ENCODE assay signal across 8 cellular contexts in the genomic region with DNA sequence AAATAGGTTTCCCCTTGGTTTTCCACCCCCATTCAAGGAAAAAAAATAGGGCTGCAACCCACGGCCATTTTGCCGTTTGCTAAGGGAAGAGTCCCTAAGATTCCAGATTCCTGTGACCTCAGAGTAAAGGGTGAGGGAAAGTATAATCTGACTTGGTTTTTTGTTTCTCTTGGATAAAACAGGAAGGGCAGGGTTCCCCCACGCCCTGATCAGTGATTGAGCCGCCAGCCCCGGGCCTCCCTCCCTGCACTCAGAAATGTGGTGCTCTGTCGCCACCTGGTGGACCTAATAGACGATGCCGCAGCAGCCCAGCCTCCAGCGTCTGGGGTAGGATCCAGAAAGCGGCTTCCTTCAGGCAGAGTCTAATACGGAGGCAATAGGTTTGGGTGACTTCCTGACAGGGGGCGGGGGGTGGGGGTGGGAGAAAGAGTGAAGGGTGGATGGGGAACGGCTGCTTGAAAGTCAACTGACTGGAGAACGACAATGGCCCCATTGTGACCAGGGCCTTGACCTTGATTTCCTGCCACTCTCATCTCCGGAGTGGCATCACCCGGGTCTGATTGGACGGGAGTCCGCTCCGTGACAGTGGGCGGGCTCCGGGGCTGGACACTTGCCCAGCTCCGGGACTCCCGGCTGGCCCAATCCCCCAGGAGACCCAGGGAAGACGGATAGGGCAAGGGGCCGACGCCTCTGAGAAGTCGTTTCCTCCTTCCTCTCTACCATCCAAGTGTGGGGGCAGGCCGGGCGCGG. TPM values are rescaled to one million over a fixed set of nuclear protein-coding genes. Genes with fewer than 3 reads are reported as not detected.
DNase-seq lines count a peak whose midpoint lies in the region; ATAC-seq and TF ChIP-seq lines count a peak whose summit lies in the region.

No MANE protein-coding gene starts in this region.

- no peaks in the 10 kb centered on the region for H3K27me3 Mint-ChIP-seq in IgD-negative memory B cell
- H3K27me3 Mint-ChIP-seq in nephron progenitor cell (ENCODE audit: low read depth, poor library complexity): peaks cover 68% of the 10 kb centered on the region

- H3K27ac Mint-ChIP-seq in IgD-negative memory B cell: peak overlapping the region in 1 of 3 donors; percentile 92
- no peak overlapping the region for H3K27ac Mint-ChIP-seq in nephron progenitor cell

- DNase-seq in DMS114 treated with DMSO at 0.1 percent for 48 hours (lab: John Stamatoyannopoulos, UW; ENCODE audit: unreplicated experiment): peak; percentile 76
- peak; percentile 85 to 94 (median 92) for DNase-seq in Peyer's patch
- peak; percentile 71 for DNase-seq in activated T-helper 1 cell treated with Interleukin-2 at 50 U/mL for 16 hours (ENCODE audit: low read depth)
- DNase-seq in fibroblast of pulmonary artery (ENCODE audit: low read depth): peak; percentile 83
- peak; percentile 91 for DNase-seq in nephron progenitor cell
- DNase-seq in stimulated activated naive CD4-positive, alpha-beta T cell treated with Interleukin-2 at 50 U/mL for 16 hours (lab: John Stamatoyannopoulos, UW): peak; percentile 80

- H3K27ac ChIP-seq in Peyer's patch: peak overlapping the region in 2 of 4 donors; percentile 19 to 35

- no peak for TF ChIP-seq POLR2A in Peyer's patch (IDR thresholded peaks at IDR 0.05)

- no peaks in the 10 kb centered on the region for H3K9me3 ChIP-seq in Peyer's patch

- H3K27me3 ChIP-seq in Peyer's patch: no peaks in the 10 kb centered on the region

- TF ChIP-seq CTCF in Peyer's patch (IDR thresholded peaks at IDR 0.05) (peak; percentile 82 to 97 (median 93)), fibroblast of pulmonary artery (IDR thresholded peaks at IDR 0.05; ENCODE audit: low read length, missing control alignments) (peak; percentile 80), nephron progenitor cell (IDR thresholded peaks at IDR 0.05) (peak; percentile 78)

- ATAC-seq in GM21619 (IDR thresholded peaks at IDR 0.05; ENCODE audit: unreplicated experiment): peak; percentile 95

- H3K4me1 Mint-ChIP-seq in IgD-negative memory B cell (peaks cover 4 to 11% (median 4%) of the 10 kb centered on the region in 3 donors), nephron progenitor cell (peaks cover 4% of the 10 kb centered on the region)

- peaks cover 0 to 12% (median 0%) of the 10 kb centered on the region in 4 donors for H3K4me1 ChIP-seq in Peyer's patch

- peak overlapping the region; percentile 19 to 53 (median 33) for H3K4me3 ChIP-seq in Peyer's patch
- H3K4me3 ChIP-seq in fibroblast of pulmonary artery (replicated peaks; ENCODE audit: low read depth, low read length): peak overlapping the region; percentile 41

- H3K4me3 Mint-ChIP-seq in IgD-negative memory B cell (peak overlapping the region in 3 of 4 donors; percentile 25 to 79 (median 37)), nephron progenitor cell (peak overlapping the region; percentile 63)

- no peaks in the 10 kb centered on the region for H3K36me3 Mint-ChIP-seq in IgD-negative memory B cell
- no peaks in the 10 kb centered on the region for H3K36me3 Mint-ChIP-seq in nephron progenitor cell (ENCODE audit: low read depth)

- no peaks in the 10 kb centered on the region for H3K36me3 ChIP-seq in Peyer's patch

- H3K9me3 Mint-ChIP-seq in IgD-negative memory B cell (no peaks in the 10 kb centered on the region), nephron progenitor cell (no peaks in the 10 kb centered on the region)

RNA-seq across cellular contexts. Expression of a gene that starts 17.8 kb away (rescaled TPM):
- 21.3 TPM for polyA plus RNA-seq in IgD-negative memory B cell
- total RNA-seq in Peyer's patch: 100 to 1,000 TPM in 3 of 4 donors, 10 to 100 TPM in 1; 60.2 to 185 (median 140) TPM

RNA-seq across cellular contexts. Expression of a gene that starts 31.5 kb away (rescaled TPM):
- polyA plus RNA-seq in IgD-negative memory B cell: 0.36 TPM
- total RNA-seq in Peyer's patch: 10 to 100 TPM; 10.2 to 16.5 (median 12.4) TPM

RNA-seq across cellular contexts. Expression of a gene that starts 43.3 kb away (rescaled TPM):
- 3.3 TPM for polyA plus RNA-seq in IgD-negative memory B cell
- 10 to 100 TPM; 22.2 to 24.7 (median 22.7) TPM for total RNA-seq in Peyer's patch
